Comparison of ENCODE assay signal across 9 cellular contexts in genomic region chr2:64937341-64938230, GRCh38. TPM values are rescaled to one million over a fixed set of nuclear protein-coding genes. Genes with fewer than 3 reads are reported as not detected.
DNase-seq lines count a peak whose midpoint lies in the region; ATAC-seq and TF ChIP-seq lines count a peak whose summit lies in the region.
"Had no signal": no experiment of that assay in that cellular context is flagged by ENCODE, and none has a peak within 500 bp of the region (broad histone marks: within the 10 kb centered on the region; RNA-seq: fewer than 3 reads in every experiment).

No MANE protein-coding gene starts in this region.

- H3K4me3 Mint-ChIP-seq in Caco-2 (ENCODE audit: unreplicated experiment): no peak overlapping the region

- DNase-seq in Karpas-422 (no peak), lower lobe of right lung (peak; percentile 82), COR-L47 (lab: John Stamatoyannopoulos, UW) (no peak), KG1 (lab: John Stamatoyannopoulos, UW) (no peak), Caco-2 (no peak), SIG-M5 (lab: John Stamatoyannopoulos, UW) (no peak)
- DNase-seq: NCI-H1105 treated with DMSO at 0.1 percent for 48 hours had no signal

- BruUV-seq in Caco-2 (replicated peaks; lab: Mats Ljungman, UMichigan): no TSS peak

- intact Hi-C loops in lower lobe of right lung (cut with DNase I) (no loop called here), Caco-2 (cut with micrococcal nuclease; ENCODE audit: unreplicated experiment) (no loop called here)

- no peaks in the 10 kb centered on the region for H3K9me3 Mint-ChIP-seq in Caco-2 (ENCODE audit: unreplicated experiment)

- H4K20me1 ChIP-seq in Karpas-422 (ENCODE audit: insufficient read depth, low read depth, low read length): no peaks in the 10 kb centered on the region

- no peaks in the 10 kb centered on the region for H3K36me3 Mint-ChIP-seq in Caco-2 (ENCODE audit: insufficient read depth, unreplicated experiment)

- no peaks in the 10 kb centered on the region for H3K9me2 ChIP-seq in Karpas-422 (replicated peaks; ENCODE audit: insufficient read depth, low read length)

- H3K4me1 ChIP-seq in Karpas-422 (ENCODE audit: low read length) (peaks cover 54% of the 10 kb centered on the region), lower lobe of right lung (no peaks in the 10 kb centered on the region), Caco-2 (no peaks in the 10 kb centered on the region)

- H3K27me3 ChIP-seq in Karpas-422 (ENCODE audit: low read length): no peaks in the 10 kb centered on the region
- H3K27me3 ChIP-seq in lower lobe of right lung (ENCODE audit: low read depth): no peaks in the 10 kb centered on the region
- no peaks in the 10 kb centered on the region for H3K27me3 ChIP-seq in Caco-2 (replicated peaks; ENCODE audit: control insufficient read depth, insufficient read depth, low read length)

- no peaks in the 10 kb centered on the region for H3K79me2 ChIP-seq in Karpas-422 (ENCODE audit: low read length)

- H3K36me3 ChIP-seq in Karpas-422 (ENCODE audit: insufficient read depth, low read length): peaks cover 3% of the 10 kb centered on the region; the same call in 1 of the 2 replicates
- no peaks in the 10 kb centered on the region for H3K36me3 ChIP-seq in lower lobe of right lung
- no peaks in the 10 kb centered on the region for H3K36me3 ChIP-seq in Caco-2 (ENCODE audit: control insufficient read depth, insufficient read depth, low read length)

- POLR2A ChIA-PET in Caco-2 (lab: Charles Lee): no interaction called here

- CTCF ChIA-PET in Caco-2 (lab: Charles Lee): interaction anchor here (0.6 kb wide), 1 partner anchor 51 kb away, joined by 3 read pairs; no protein-coding TSS in a partner anchor

- H3K4me2 ChIP-seq in Karpas-422 (ENCODE audit: low read depth, low read length, poor library complexity, severe bottlenecking): peak overlapping the region; percentile 59

- H3K4me3 ChIP-seq in Karpas-422 (ENCODE audit: low read length) (peak overlapping the region; percentile 6; the same call in 1 of the 2 replicates), lower lobe of right lung (peak overlapping the region; percentile 40), Caco-2 (ENCODE audit: low read depth, low read length) (no peak overlapping the region)

- H3K27ac Mint-ChIP-seq in Caco-2 (ENCODE audit: unreplicated experiment): no peak overlapping the region

- H3K27ac ChIP-seq in Karpas-422 (ENCODE audit: low read length) (no peak overlapping the region), lower lobe of right lung (peak overlapping the region; percentile 47)

- no peaks in the 10 kb centered on the region for H3K27me3 Mint-ChIP-seq in Caco-2 (ENCODE audit: insufficient read depth, unreplicated experiment)

- peaks cover 13% of the 10 kb centered on the region for H3K9me3 ChIP-seq in Karpas-422 (ENCODE audit: low read length)
- no peaks in the 10 kb centered on the region for H3K9me3 ChIP-seq in lower lobe of right lung
- no peaks in the 10 kb centered on the region for H3K9me3 ChIP-seq in Caco-2

- peak overlapping the region; percentile 50 for H3K9ac ChIP-seq in Karpas-422 (ENCODE audit: low read length)

- peak; percentile 56 for ATAC-seq in GM21619 (IDR thresholded peaks at IDR 0.05; ENCODE audit: unreplicated experiment)
- ATAC-seq in lower lobe of right lung: peak; percentile 81 to 91

- TF ChIP-seq POLR2A in GM15510 (IDR thresholded peaks at IDR 0.05; ENCODE audit: borderline replicate concordance, extremely low read depth, insufficient read length): peak; percentile 30

- H2AFZ ChIP-seq in Karpas-422 (ENCODE audit: low read length): peak overlapping the region; percentile 68

- H3K4me1 Mint-ChIP-seq in Caco-2 (ENCODE audit: low read depth, unreplicated experiment): no peaks in the 10 kb centered on the region

- TF ChIP-seq CTCF in lower lobe of right lung (IDR thresholded peaks at IDR 0.05) (no peak), Caco-2 (IDR thresholded peaks at IDR 0.05; ENCODE audit: insufficient read depth in 1 of 2, low read depth in 1 of 2, low read length in 1 of 2, severe bottlenecking in 1 of 2, unreplicated experiment in 1 of 2) (no peak)

RNA-seq across cellular contexts. Expression of gene SLC1A4, which starts 51.6 kb away (rescaled TPM):
- 114 and 120 TPM in 2 replicates for total RNA-seq in Karpas-422 (2014; rRNA removed; shearing (Covaris generic); ENCODE audit: low replicate concordance)
- total RNA-seq in lower lobe of right lung (9.7 TPM), Caco-2 (2022) (28.6 and 35.0 TPM in 2 replicates)
